Comparison of ENCODE assay signal across 8 cellular contexts in the genomic region with DNA sequence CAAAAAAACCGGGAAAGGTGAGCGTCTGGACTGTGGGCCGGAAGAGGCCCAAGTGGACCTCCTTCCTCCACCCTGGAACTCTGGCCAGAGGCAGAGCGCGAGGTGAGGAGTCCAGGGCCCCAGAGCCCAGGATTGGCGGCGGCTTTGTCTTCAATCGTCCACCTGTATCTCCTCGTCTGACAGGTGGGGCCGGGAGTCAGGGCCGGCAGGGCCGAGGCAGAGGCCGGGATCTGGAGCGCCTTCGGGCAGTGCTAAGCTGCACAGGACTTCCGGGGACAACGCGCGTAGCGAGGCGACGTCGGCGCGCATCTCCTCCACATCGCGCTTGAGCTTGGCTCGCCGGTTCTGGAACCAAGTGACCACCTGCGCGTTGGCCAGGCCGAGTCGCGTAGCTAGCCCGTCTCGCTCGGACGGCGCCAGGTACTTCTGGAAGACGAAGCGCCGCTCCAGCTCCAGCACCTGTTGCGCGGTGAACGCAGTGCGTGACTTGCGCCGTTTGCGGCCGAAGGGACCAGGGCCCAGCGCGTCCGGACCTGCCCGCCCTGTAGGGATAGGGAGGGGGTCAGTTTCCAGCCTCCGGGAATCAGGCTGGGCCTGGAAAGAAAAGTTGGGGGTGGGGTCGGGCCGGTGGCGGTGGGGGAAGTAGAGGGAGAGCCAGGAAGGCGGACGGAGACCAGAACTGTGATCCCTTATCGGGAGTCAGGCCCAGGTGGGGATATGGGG. TPM values are rescaled to one million over a fixed set of nuclear protein-coding genes. Genes with fewer than 3 reads are reported as not detected.
A peak's percentile ranks its signal among the peaks of the same experiment; 100 is the strongest.
DNase-seq lines count a peak whose midpoint lies in the region; ATAC-seq lines count a peak whose summit lies in the region.

No MANE protein-coding gene starts in this region.

- peak; percentile 41 for ATAC-seq in activated naive CD8-positive, alpha-beta T cell treated with anti-CD3 and anti-CD28 coated beads, Interleukin-2, amount 10 ng/mL, durations not matched to agents 7 days and 5 days (ENCODE audit: low read depth)
- peak; percentile 52 for ATAC-seq in stimulated activated effector memory CD8-positive, alpha-beta T cell treated with anti-CD3 and anti-CD28 coated beads, Interleukin-12 subunit alpha, Interleukin-12 subunit beta, amount 100 ng/mL, for 72 hours
- no peak for ATAC-seq in GM19395 (IDR thresholded peaks at IDR 0.05; ENCODE audit: unreplicated experiment)

- H3K4me3 Mint-ChIP-seq in activated naive CD8-positive, alpha-beta T cell treated with anti-CD3 and anti-CD28 coated beads, Interleukin-2, amount 10 ng/mL, durations not matched to agents 7 days and 5 days, result peak overlapping the region; percentile 87
- H3K4me3 Mint-ChIP-seq in immature natural killer cell, result peak overlapping the region; percentile 90 to 98 (median 93)
- peak overlapping the region; percentile 86 for H3K4me3 Mint-ChIP-seq in stimulated activated effector memory CD8-positive, alpha-beta T cell treated with anti-CD3 and anti-CD28 coated beads, Interleukin-12 subunit alpha, Interleukin-12 subunit beta, amount 100 ng/mL, for 72 hours

- peak overlapping the region; percentile 42 for H3K27ac Mint-ChIP-seq in activated naive CD8-positive, alpha-beta T cell treated with anti-CD3 and anti-CD28 coated beads, Interleukin-2, amount 10 ng/mL, durations not matched to agents 7 days and 5 days
- H3K27ac Mint-ChIP-seq in immature natural killer cell, result peak overlapping the region; percentile 35 to 92 (median 78)
- peak overlapping the region; percentile 88 for H3K27ac Mint-ChIP-seq in stimulated activated effector memory CD8-positive, alpha-beta T cell treated with anti-CD3 and anti-CD28 coated beads, Interleukin-12 subunit alpha, Interleukin-12 subunit beta, amount 100 ng/mL, for 72 hours

- DNase-seq in activated CD8-positive, alpha-beta memory T cell treated with anti-CD3 and anti-CD28 coated beads for 24 hours, result peak; percentile 75
- no peak for DNase-seq in activated CD8-positive, alpha-beta memory T cell treated with anti-CD3 and anti-CD28 coated beads, Interleukin-2, amount 50 U/mL, for 4 hours
- DNase-seq in activated naive CD8-positive, alpha-beta T cell treated with anti-CD3 and anti-CD28 coated beads, Interleukin-2, amount 10 ng/mL, durations not matched to agents 7 days and 5 days, result peak; percentile 64
- DNase-seq in immature natural killer cell, result no peak
- DNase-seq in stimulated activated effector memory CD8-positive, alpha-beta T cell treated with anti-CD3 and anti-CD28 coated beads, Interleukin-12 subunit alpha, Interleukin-12 subunit beta, amount 100 ng/mL, for 72 hours (ENCODE audit: low spot score in 2 of 2), result no peak
- DNase-seq in CD1c-positive myeloid dendritic cell (ENCODE audit: extremely low spot score), result no peak
- DNase-seq in T1000 (lab: John Stamatoyannopoulos, UW), result no peak

- POLR2A ChIA-PET in activated naive CD8-positive, alpha-beta T cell treated with anti-CD3 and anti-CD28 coated beads, Interleukin-2, amount 10 ng/mL, durations not matched to agents 7 days and 5 days (lab: Charles Lee), result interaction anchor here (1.2 to 3.2 kb wide), 4 partner anchors 9 to 32 kb away, joined by 4 to 12 read pairs (median 8); a partner anchor contains a TSS

- H3K36me3 Mint-ChIP-seq in activated naive CD8-positive, alpha-beta T cell treated with anti-CD3 and anti-CD28 coated beads, Interleukin-2, amount 10 ng/mL, durations not matched to agents 7 days and 5 days, result peaks cover 3% of the 10 kb centered on the region
- H3K36me3 Mint-ChIP-seq in immature natural killer cell, result peaks cover 6 to 14% (median 10%) of the 10 kb centered on the region in 3 donors
- H3K36me3 Mint-ChIP-seq in stimulated activated effector memory CD8-positive, alpha-beta T cell treated with anti-CD3 and anti-CD28 coated beads, Interleukin-12 subunit alpha, Interleukin-12 subunit beta, amount 100 ng/mL, for 72 hours, result peaks cover 31% of the 10 kb centered on the region

- H3K9me3 Mint-ChIP-seq in activated naive CD8-positive, alpha-beta T cell treated with anti-CD3 and anti-CD28 coated beads, Interleukin-2, amount 10 ng/mL, durations not matched to agents 7 days and 5 days, result no peaks in the 10 kb centered on the region
- H3K9me3 Mint-ChIP-seq in immature natural killer cell, result no peaks in the 10 kb centered on the region
- no peaks in the 10 kb centered on the region for H3K9me3 Mint-ChIP-seq in stimulated activated effector memory CD8-positive, alpha-beta T cell treated with anti-CD3 and anti-CD28 coated beads, Interleukin-12 subunit alpha, Interleukin-12 subunit beta, amount 100 ng/mL, for 72 hours

- H3K27me3 Mint-ChIP-seq in activated naive CD8-positive, alpha-beta T cell treated with anti-CD3 and anti-CD28 coated beads, Interleukin-2, amount 10 ng/mL, durations not matched to agents 7 days and 5 days, result peaks cover 54% of the 10 kb centered on the region
- H3K27me3 Mint-ChIP-seq in immature natural killer cell (ENCODE audit: low read depth in 3 of 3), result peaks cover 5 to 15% (median 11%) of the 10 kb centered on the region in 3 donors

- H3K4me1 Mint-ChIP-seq in activated naive CD8-positive, alpha-beta T cell treated with anti-CD3 and anti-CD28 coated beads, Interleukin-2, amount 10 ng/mL, durations not matched to agents 7 days and 5 days, result peaks cover 24% of the 10 kb centered on the region
- peaks cover 38 to 41% of the 10 kb centered on the region in 2 donors for H3K4me1 Mint-ChIP-seq in immature natural killer cell
- H3K4me1 Mint-ChIP-seq in stimulated activated effector memory CD8-positive, alpha-beta T cell treated with anti-CD3 and anti-CD28 coated beads, Interleukin-12 subunit alpha, Interleukin-12 subunit beta, amount 100 ng/mL, for 72 hours, result peaks cover 34% of the 10 kb centered on the region

RNA-seq across cellular contexts. Expression of a gene that starts 1.5 kb away (rescaled TPM):
- total RNA-seq in activated naive CD8-positive, alpha-beta T cell treated with anti-CD3 and anti-CD28 coated beads, Interleukin-2, amount 10 ng/mL, durations not matched to agents 7 days and 5 days, result 1 to 10 TPM; 1.2 to 1.3 TPM
- not detected for polyA plus RNA-seq in immature natural killer cell

RNA-seq across cellular contexts. Expression of a gene that starts 9.6 kb away (rescaled TPM):
- 10 to 100 TPM; 35.9 to 40.1 TPM for total RNA-seq in activated naive CD8-positive, alpha-beta T cell treated with anti-CD3 and anti-CD28 coated beads, Interleukin-2, amount 10 ng/mL, durations not matched to agents 7 days and 5 days
- 10 to 100 TPM; 18.8 to 22.8 (median 19.5) TPM for polyA plus RNA-seq in immature natural killer cell

RNA-seq across cellular contexts. Expression of a gene that starts 15.1 kb away (rescaled TPM):
- total RNA-seq in activated naive CD8-positive, alpha-beta T cell treated with anti-CD3 and anti-CD28 coated beads, Interleukin-2, amount 10 ng/mL, durations not matched to agents 7 days and 5 days, result 10 to 100 TPM; 44.1 to 46.2 TPM
- polyA plus RNA-seq in immature natural killer cell, result 10 to 100 TPM; 15.9 to 35.1 (median 31.9) TPM

RNA-seq across cellular contexts. Expression of a gene that starts 15.1 kb away (rescaled TPM):
- total RNA-seq in activated naive CD8-positive, alpha-beta T cell treated with anti-CD3 and anti-CD28 coated beads, Interleukin-2, amount 10 ng/mL, durations not matched to agents 7 days and 5 days, result 10 to 100 TPM; 36.8 to 37.1 TPM
- polyA plus RNA-seq in immature natural killer cell, result 10 to 100 TPM in 1 of 3 donors, 1 to 10 TPM in 2; 4.1 to 16.6 (median 4.4) TPM

RNA-seq across cellular contexts. Expression of a gene that starts 16.3 kb away (rescaled TPM):
- total RNA-seq in activated naive CD8-positive, alpha-beta T cell treated with anti-CD3 and anti-CD28 coated beads, Interleukin-2, amount 10 ng/mL, durations not matched to agents 7 days and 5 days, result under 1 TPM; 0.69 to 0.88 TPM
- not detected for polyA plus RNA-seq in immature natural killer cell

Comparison
In these comparisons a context has a peak if more than half of its experiments do, and no peak if none do; other contexts are left out.
1. DNase-seq: peak in activated CD8-positive, alpha-beta memory T cell treated with anti-CD3 and anti-CD28 coated beads for 24 hours (single experiment) and activated naive CD8-positive, alpha-beta T cell treated with anti-CD3 and anti-CD28 coated beads, Interleukin-2, amount 10 ng/mL, durations not matched to agents 7 days and 5 days (single experiment); none in activated CD8-positive, alpha-beta memory T cell treated with anti-CD3 and anti-CD28 coated beads, Interleukin-2, amount 50 U/mL, for 4 hours (single experiment), immature natural killer cell (0 of 3), stimulated activated effector memory CD8-positive, alpha-beta T cell treated with anti-CD3 and anti-CD28 coated beads, Interleukin-12 subunit alpha, Interleukin-12 subunit beta, amount 100 ng/mL, for 72 hours (0 of 2), CD1c-positive myeloid dendritic cell (single experiment) and T1000 (single experiment).
2. Peak in every context shown above with its lines, with median percentiles within 50 percentile points of each other: H3K27ac Mint-ChIP-seq and H3K4me3 Mint-ChIP-seq.